ENCODE assay signal across 26 cellular contexts in the genomic region with DNA sequence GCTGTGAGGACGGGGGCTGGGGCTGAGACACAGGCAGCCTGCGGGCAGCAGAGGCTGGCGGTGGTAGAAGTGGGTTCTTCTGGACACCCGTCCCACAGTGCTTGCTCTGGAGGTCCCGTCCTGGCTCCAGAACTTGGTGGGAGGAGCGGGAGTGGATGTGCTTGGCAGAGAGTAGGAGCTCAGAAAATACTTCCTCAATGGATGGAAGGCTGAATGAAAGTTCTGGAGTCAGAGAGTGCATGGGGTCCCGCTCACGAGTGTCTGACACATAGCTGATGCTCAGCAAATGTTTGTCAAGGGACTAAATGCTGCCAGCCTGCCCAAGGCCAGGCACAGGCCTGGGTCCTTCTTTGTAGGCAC. TPM values are rescaled to one million over a fixed set of nuclear protein-coding genes. Genes with fewer than 3 reads are reported as not detected.
A peak's percentile ranks its signal among the peaks of the same experiment; 100 is the strongest.
DNase-seq lines count a peak whose midpoint lies in the region; ATAC-seq and TF ChIP-seq lines count a peak whose summit lies in the region.
"Had no signal": no experiment of that assay in that cellular context is flagged by ENCODE, and none has a peak within 500 bp of the region (broad histone marks: within the 10 kb centered on the region; RNA-seq: fewer than 3 reads in every experiment).

No MANE protein-coding gene starts in this region.

- H3K4me1 ChIP-seq in GM23338 (ENCODE audit: insufficient read depth) (peaks cover 53% of the 10 kb centered on the region), RWPE2 (ENCODE audit: insufficient read depth, poor library complexity, severe bottlenecking) (peaks cover 55% of the 10 kb centered on the region), hepatocyte (ENCODE audit: insufficient read depth) (peaks cover 54% of the 10 kb centered on the region), neuronal stem cell (ENCODE audit: control insufficient read depth in 2 of 2, insufficient read depth in 1 of 2, low read depth in 1 of 2, low read length in 2 of 2) (peaks cover 47 to 51% of the 10 kb centered on the region in 2 donors)

- H2AFZ ChIP-seq in GM23338 (no peak overlapping the region), hepatocyte (no peak overlapping the region), neuronal stem cell (ENCODE audit: low read length) (no peak overlapping the region)

- peaks cover 57% of the 10 kb centered on the region for H3K4me1 Mint-ChIP-seq in GM23338

- H3F3A ChIP-seq in GM23338 (replicated peaks; ENCODE audit: low read depth) = peaks cover 36% of the 10 kb centered on the region

- peak overlapping the region; percentile 63 for H2BK5ac ChIP-seq in neuronal stem cell (ENCODE audit: low read length)

- H3K4me2 ChIP-seq in GM23338 = peak overlapping the region; percentile 89
- peak overlapping the region; percentile 75 for H3K4me2 ChIP-seq in hepatocyte
- H3K4me2 ChIP-seq in neuronal stem cell (ENCODE audit: insufficient read depth, low read length, poor library complexity, severe bottlenecking) = no peak overlapping the region

- H4K20me1 ChIP-seq in GM23338 (replicated peaks; ENCODE audit: insufficient read depth) (no peaks in the 10 kb centered on the region), hepatocyte (ENCODE audit: insufficient read depth, poor library complexity, severe bottlenecking) (no peaks in the 10 kb centered on the region)

- no peak overlapping the region for H3K4ac ChIP-seq in neuronal stem cell (ENCODE audit: low read length)

- H3K27me3 ChIP-seq in GM23338 (ENCODE audit: insufficient read depth) = peaks cover 22% of the 10 kb centered on the region
- no peaks in the 10 kb centered on the region for H3K27me3 ChIP-seq in RWPE2 (ENCODE audit: insufficient read depth, poor library complexity, severe bottlenecking)
- no peaks in the 10 kb centered on the region for H3K27me3 ChIP-seq in hepatocyte
- H3K27me3 ChIP-seq in neuronal stem cell (ENCODE audit: control insufficient read depth in 3 of 3, insufficient read depth in 3 of 3, low read depth in 1 of 3, low read length in 3 of 3) = peaks cover 0 to 19% (median 0%) of the 10 kb centered on the region in 3 experiments

- H3K9me3 Mint-ChIP-seq in GM23338 = no peaks in the 10 kb centered on the region; the same call in 2 of the 3 replicates
- H3K9me3 Mint-ChIP-seq: activated T-helper 1 cell treated with anti-CD3 and anti-CD28 coated beads, Interleukin-12 subunit alpha, Interleukin-12 subunit beta, Interleukin-2, Interleukin-4 antibody, amounts not matched to agents 30 ng/mL and 10 ng/mL and 1 ng/mL, durations not matched to agents 14 hours and 24 hours and 36 hours; dendritic cell treated with granulocyte-macrophage colony-stimulating factor and Interleukin-4, amounts not matched to agents 40 ng/mL and 50 ng/mL, for 4 days; immature natural killer cell; natural killer cell had no signal

- H3K4me3 Mint-ChIP-seq in GM23338 = peak overlapping the region; percentile 67
- H3K4me3 Mint-ChIP-seq: activated T-helper 1 cell treated with anti-CD3 and anti-CD28 coated beads, Interleukin-12 subunit alpha, Interleukin-12 subunit beta, Interleukin-2, Interleukin-4 antibody, amounts not matched to agents 30 ng/mL and 10 ng/mL and 1 ng/mL, durations not matched to agents 14 hours and 24 hours and 36 hours; dendritic cell treated with granulocyte-macrophage colony-stimulating factor and Interleukin-4, amounts not matched to agents 40 ng/mL and 50 ng/mL, for 4 days; immature natural killer cell; natural killer cell had no signal

- peak overlapping the region; percentile 93 for H3K18ac ChIP-seq in neuronal stem cell (ENCODE audit: low read length)

- peak overlapping the region; percentile 19 for H4K91ac ChIP-seq in neuronal stem cell (ENCODE audit: low read depth, low read length, poor library complexity)

- DNase-seq in GM23338 (ENCODE audit: low spot score) (no peak), RWPE2 (ENCODE audit: low spot score) (no peak), hepatocyte (ENCODE audit: low spot score) (no peak), neuronal stem cell (ENCODE audit: low spot score) (no peak), germinal center (ENCODE audit: low spot score) (no peak), NCI-H146 treated with DMSO at 0.1 percent for 48 hours (lab: John Stamatoyannopoulos, UW; ENCODE audit: unreplicated experiment) (no peak)
- DNase-seq in stimulated activated naive CD4-positive, alpha-beta T cell (lab: John Stamatoyannopoulos, UW) = no peak
- DNase-seq: activated naive CD4-positive, alpha-beta T cell treated with anti-CD3 and anti-CD28 coated beads, Interleukin-2, amount 50 U/mL, for 16 hours; amygdala; Caco-2; DND-41; immature natural killer cell; midbrain; natural killer cell; NCI-H1048; NCI-H187 treated with DMSO at 0.1 percent for 48 hours; NCI-H2227 treated with DMSO at 0.1 percent for 48 hours; sigmoid colon; stimulated activated CD4-positive, alpha-beta T cell treated with anti-CD3 and anti-CD28 coated beads, Interleukin-15, amount 100 ng/mL, for 24 hours; T-helper 9 cell; transverse colon had no signal

- peak overlapping the region; percentile 82 for H2BK12ac ChIP-seq in neuronal stem cell (ENCODE audit: low read length)

- peak overlapping the region; percentile 99 for H2AK5ac ChIP-seq in neuronal stem cell (ENCODE audit: low read depth, low read length)

- ATAC-seq in GM23338 = no peak
- no peak for ATAC-seq in RWPE2 (ENCODE audit: low read depth)
- ATAC-seq in HG02571 (IDR thresholded peaks at IDR 0.05; ENCODE audit: unreplicated experiment) = no peak
- ATAC-seq: left lobe of liver, natural killer cell had no signal

- H3K36me3 ChIP-seq in GM23338 (ENCODE audit: insufficient read depth) (no peaks in the 10 kb centered on the region), RWPE2 (ENCODE audit: low read depth) (no peaks in the 10 kb centered on the region), hepatocyte (replicated peaks; ENCODE audit: insufficient read depth, low read depth) (no peaks in the 10 kb centered on the region), neuronal stem cell (replicated peaks in 1 of 2; ENCODE audit: control insufficient read depth in 2 of 2, insufficient read depth in 2 of 2, low read length in 2 of 2) (no peaks in the 10 kb centered on the region)
- H3K36me3 ChIP-seq: sigmoid colon, transverse colon had no signal

- no peaks in the 10 kb centered on the region; the same call in 2 of the 3 replicates for H3K36me3 Mint-ChIP-seq in GM23338 (ENCODE audit: low read depth)
- H3K36me3 Mint-ChIP-seq: immature natural killer cell, natural killer cell had no signal

- no peaks in the 10 kb centered on the region for H3K9me2 ChIP-seq in GM23338 (ENCODE audit: insufficient read depth)
- no peaks in the 10 kb centered on the region for H3K9me2 ChIP-seq in hepatocyte (replicated peaks; ENCODE audit: insufficient read depth)

- no peak overlapping the region for H3K14ac ChIP-seq in neuronal stem cell (ENCODE audit: low read length)

- TF ChIP-seq CTCF in GM23338 (conservative IDR thresholded peaks at IDR 0.05; ENCODE audit: low read depth in 2 of 2) (no peak), RWPE2 (IDR thresholded peaks at IDR 0.05; ENCODE audit: poor library complexity, severe bottlenecking) (no peak), hepatocyte (IDR thresholded peaks at IDR 0.05; ENCODE audit: poor library complexity) (no peak)

- H3K79me1 ChIP-seq in neuronal stem cell (ENCODE audit: low read depth, low read length) = no peaks in the 10 kb centered on the region

- H3K4me3 ChIP-seq in GM23338 = peak overlapping the region; percentile 51; the same call in 1 of the 2 replicates
- H3K4me3 ChIP-seq in RWPE2 (ENCODE audit: severe bottlenecking) = no peak overlapping the region
- H3K4me3 ChIP-seq in hepatocyte = no peak overlapping the region
- H3K4me3 ChIP-seq in neuronal stem cell (ENCODE audit: low read length in 2 of 2) = no peak overlapping the region
- H3K4me3 ChIP-seq: sigmoid colon, transverse colon had no signal

- no peak overlapping the region for H3K27ac Mint-ChIP-seq in GM23338
- H3K27ac Mint-ChIP-seq: activated T-helper 1 cell treated with anti-CD3 and anti-CD28 coated beads, Interleukin-12 subunit alpha, Interleukin-12 subunit beta, Interleukin-2, Interleukin-4 antibody, amounts not matched to agents 30 ng/mL and 10 ng/mL and 1 ng/mL, durations not matched to agents 14 hours and 24 hours and 36 hours; dendritic cell treated with granulocyte-macrophage colony-stimulating factor and Interleukin-4, amounts not matched to agents 40 ng/mL and 50 ng/mL, for 4 days; immature natural killer cell; natural killer cell had no signal

- peaks cover 22% of the 10 kb centered on the region for H3K27me3 Mint-ChIP-seq in GM23338 (ENCODE audit: insufficient read depth, low read depth, poor library complexity)

- H2BK15ac ChIP-seq in neuronal stem cell (ENCODE audit: low read length) = no peak overlapping the region

- no peak overlapping the region for H3K9ac ChIP-seq in neuronal stem cell (ENCODE audit: low read depth, low read length, poor library complexity)

- H4K8ac ChIP-seq in neuronal stem cell (ENCODE audit: low read depth, low read length) = no peak overlapping the region

- no peaks in the 10 kb centered on the region for H3K79me2 ChIP-seq in GM23338 (replicated peaks; ENCODE audit: insufficient read depth)
- H3K79me2 ChIP-seq in hepatocyte = peaks cover 5% of the 10 kb centered on the region

- no peak overlapping the region for H3K23ac ChIP-seq in neuronal stem cell (ENCODE audit: low read depth, low read length, poor library complexity)

- H3K27ac ChIP-seq in GM23338 (ENCODE audit: low read depth) (no peak overlapping the region), RWPE2 (ENCODE audit: poor library complexity, severe bottlenecking) (peak overlapping the region; percentile 31), hepatocyte (peak overlapping the region; percentile 96), neuronal stem cell (replicated peaks; ENCODE audit: low read length) (no peak overlapping the region)
- H3K27ac ChIP-seq: HL-60, sigmoid colon, transverse colon had no signal

- no peak overlapping the region for H2BK120ac ChIP-seq in neuronal stem cell (ENCODE audit: low read depth, low read length)

- no peaks in the 10 kb centered on the region for H3K9me3 ChIP-seq in RWPE2 (ENCODE audit: severe bottlenecking)
- H3K9me3 ChIP-seq in hepatocyte (ENCODE audit: low read depth) = no peaks in the 10 kb centered on the region
- no peaks in the 10 kb centered on the region for H3K9me3 ChIP-seq in neuronal stem cell (replicated peaks in 1 of 2; ENCODE audit: control insufficient read depth in 2 of 2, insufficient read depth in 1 of 2, low read depth in 1 of 2, low read length in 2 of 2)
- H3K9me3 ChIP-seq: Caco-2, sigmoid colon, transverse colon had no signal

- 70% methylated on average over 8 of the region's 8 CpGs for WGBS in hepatocyte (ENCODE audit: low lambda C conversion rate, missing lambda C conversion rate)
- WGBS in neuronal stem cell (ENCODE audit: extremely low coverage in 2 of 2, insufficient read length in 2 of 2, insufficient replicate concordance in 1 of 2), 2 donors = no CpG with 5 or more reads among the region's 8 CpGs

RNA-seq across cellular contexts. Expression of a gene that starts 13.4 kb away (rescaled TPM):
- total RNA-seq in GM23338 (2014; rRNA removed; shearing (Covaris generic)) = 85.3 and 95.9 TPM in 2 replicates
- polyA plus RNA-seq in GM23338 (2016; fragmentation: Nextera tagmentation; extraction: Ambion mirVana) (25.0 and 27.5 TPM in 2 replicates), hepatocyte (3.6 and 4.8 TPM in 2 replicates)
- total RNA-seq in hepatocyte = 7.9 and 13.8 TPM in 2 replicates
- polyA plus RNA-seq in neuronal stem cell (2013, experiment 1 of 2) = 150 TPM
- 143 TPM for polyA plus RNA-seq in neuronal stem cell (2013, experiment 2 of 2)
- total RNA-seq: activated T-helper 1 cell treated with anti-CD3 and anti-CD28 coated beads, Interleukin-12 subunit alpha, Interleukin-12 subunit beta, Interleukin-2, Interleukin-4 antibody, amounts not matched to agents 30 ng/mL and 10 ng/mL and 1 ng/mL, durations not matched to agents 14 hours and 24 hours and 36 hours; natural killer cell had no signal
- polyA plus RNA-seq: immature natural killer cell had no signal

RNA-seq across cellular contexts. Expression of a gene that starts 14.7 kb away (rescaled TPM):
- total RNA-seq in GM23338 (2014; rRNA removed; shearing (Covaris generic)) = 35.1 and 45.9 TPM in 2 replicates
- polyA plus RNA-seq in GM23338 (2016; fragmentation: Nextera tagmentation; extraction: Ambion mirVana) (137 and 138 TPM in 2 replicates), hepatocyte (171 and 195 TPM in 2 replicates)
- total RNA-seq in hepatocyte = 54.5 and 93.5 TPM in 2 replicates
- polyA plus RNA-seq in neuronal stem cell (2013, experiment 1 of 2) = 479 TPM
- polyA plus RNA-seq in neuronal stem cell (2013, experiment 2 of 2) = 474 TPM
- polyA plus RNA-seq: immature natural killer cell had no signal

RNA-seq across cellular contexts. Expression of a gene that starts 37.6 kb away (rescaled TPM):
- 12.9 and 18.3 TPM in 2 replicates for total RNA-seq in GM23338 (2014; rRNA removed; shearing (Covaris generic))
- polyA plus RNA-seq in GM23338 (2016; fragmentation: Nextera tagmentation; extraction: Ambion mirVana) (18.1 and 21.1 TPM in 2 replicates), hepatocyte (22.6 and 24.7 TPM in 2 replicates)
- total RNA-seq in hepatocyte = 20.6 and 21.8 TPM in 2 replicates
- 48.9 TPM for polyA plus RNA-seq in neuronal stem cell (2013, experiment 1 of 2)
- polyA plus RNA-seq in neuronal stem cell (2013, experiment 2 of 2) = 45.3 TPM

RNA-seq across cellular contexts. Expression of a gene that starts 37.9 kb away (rescaled TPM):
- total RNA-seq in GM23338 (2014; rRNA removed; shearing (Covaris generic)) = 34.9 and 50.9 TPM in 2 replicates
- polyA plus RNA-seq in GM23338 (2016; fragmentation: Nextera tagmentation; extraction: Ambion mirVana) (22.2 and 23.1 TPM in 2 replicates), hepatocyte (13.5 and 16.4 TPM in 2 replicates)
- total RNA-seq in hepatocyte = 22.4 and 27.5 TPM in 2 replicates
- 32.9 TPM for polyA plus RNA-seq in neuronal stem cell (2013, experiment 1 of 2)
- polyA plus RNA-seq in neuronal stem cell (2013, experiment 2 of 2) = 33.3 TPM

RNA-seq across cellular contexts. Expression of a gene that starts 48.7 kb away (rescaled TPM):
- 5.5 and 8.0 TPM in 2 replicates for total RNA-seq in GM23338 (2014; rRNA removed; shearing (Covaris generic))
- polyA plus RNA-seq in GM23338 (2016; fragmentation: Nextera tagmentation; extraction: Ambion mirVana) (2.3 and 3.6 TPM in 2 replicates), hepatocyte (not detected in 2 replicates)
- total RNA-seq in hepatocyte = 0.03 and 0.84 TPM in 2 replicates
- polyA plus RNA-seq in neuronal stem cell (2013, experiment 1 of 2) = 0.89 TPM
- 0.54 TPM for polyA plus RNA-seq in neuronal stem cell (2013, experiment 2 of 2)
- total RNA-seq: activated T-helper 1 cell treated with anti-CD3 and anti-CD28 coated beads, Interleukin-12 subunit alpha, Interleukin-12 subunit beta, Interleukin-2, Interleukin-4 antibody, amounts not matched to agents 30 ng/mL and 10 ng/mL and 1 ng/mL, durations not matched to agents 14 hours and 24 hours and 36 hours; Caco-2; left lobe of liver had no signal

Comparison
In these comparisons a context has a peak if more than half of its experiments do, and no peak if none do; other contexts are left out.
1. H3K27ac ChIP-seq: peak in RWPE2 (single experiment) and hepatocyte (single experiment); none in GM23338 (single experiment) and neuronal stem cell (single experiment).